18 cellular contexts compared by ENCODE assay signal in the genomic region with DNA sequence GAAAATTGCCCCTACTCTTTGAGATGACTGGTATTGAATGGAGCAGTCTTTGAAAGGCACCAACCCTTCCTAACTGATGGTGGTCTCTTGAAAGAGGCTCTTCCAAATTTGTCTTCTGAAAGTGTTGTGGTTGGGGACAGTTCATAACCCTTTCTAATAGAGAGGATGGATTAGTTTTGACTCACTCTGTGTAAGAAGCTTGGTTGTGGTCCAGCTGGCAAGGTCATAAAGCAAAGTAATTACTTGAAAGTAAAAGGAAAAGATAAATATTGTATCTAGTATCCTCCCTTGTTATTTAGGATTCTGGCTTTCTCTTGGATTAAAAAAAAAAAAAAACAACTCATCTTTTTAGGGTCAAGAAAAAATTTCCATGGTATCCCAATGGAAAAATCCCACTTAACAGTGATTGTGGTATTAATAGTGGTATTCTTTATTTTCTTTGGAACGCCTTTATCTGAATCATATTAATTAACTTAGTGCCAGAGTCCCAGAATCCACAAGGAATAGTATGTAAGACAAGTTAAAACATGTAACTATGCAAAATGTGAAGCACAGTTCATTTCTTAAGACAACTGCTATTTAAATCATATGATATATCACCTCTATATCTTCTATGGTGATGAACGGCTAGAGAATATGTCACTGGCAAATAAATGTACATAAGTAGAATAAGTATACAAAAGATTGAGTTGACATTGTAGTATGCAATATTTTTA.
A peak's percentile ranks its signal among the peaks of the same experiment; 100 is the strongest.
DNase-seq lines count a peak whose midpoint lies in the region; ATAC-seq, FAIRE-seq and TF ChIP-seq lines count a peak whose summit lies in the region.
"Had no signal": no experiment of that assay in that cellular context is flagged by ENCODE, and none has a peak within 500 bp of the region (broad histone marks: within the 10 kb centered on the region; RNA-seq: fewer than 3 reads in every experiment).

No MANE protein-coding gene starts in this region.

- no peak overlapping the region for H3K4me3 Mint-ChIP-seq in osteocyte (ENCODE audit: unreplicated experiment)
- H3K4me3 Mint-ChIP-seq: activated CD4-positive, alpha-beta memory T cell treated with anti-CD3 and anti-CD28 coated beads for 36 hours; dendritic cell treated with granulocyte-macrophage colony-stimulating factor and Interleukin-4, amounts not matched to agents 40 ng/mL and 50 ng/mL, for 4 days; naive thymus-derived CD4-positive, alpha-beta T cell had no signal

- no peak overlapping the region for H3K9ac ChIP-seq in kidney (ENCODE audit: low read length in 2 of 2)

- H3K4me1 Mint-ChIP-seq in osteocyte (ENCODE audit: unreplicated experiment) = peaks cover 20% of the 10 kb centered on the region
- H3K4me1 Mint-ChIP-seq: naive thymus-derived CD4-positive, alpha-beta T cell had no signal

- H3K27me3 ChIP-seq in RWPE2 (ENCODE audit: insufficient read depth, poor library complexity, severe bottlenecking) = peaks cover 3% of the 10 kb centered on the region

- H3K9me3 ChIP-seq in RWPE2 (ENCODE audit: severe bottlenecking) (no peaks in the 10 kb centered on the region), kidney (ENCODE audit: control insufficient read depth in 1 of 2, low read length in 2 of 2) (no peaks in the 10 kb centered on the region)

- H3K9me3 Mint-ChIP-seq in osteocyte (ENCODE audit: unreplicated experiment) = peaks cover 4% of the 10 kb centered on the region
- H3K9me3 Mint-ChIP-seq: activated CD4-positive, alpha-beta memory T cell treated with anti-CD3 and anti-CD28 coated beads for 36 hours; dendritic cell treated with granulocyte-macrophage colony-stimulating factor and Interleukin-4, amounts not matched to agents 40 ng/mL and 50 ng/mL, for 4 days had no signal

- intact Hi-C loops in kidney (cut with DNase I) = no loop called here

- ATAC-seq in RWPE2 (ENCODE audit: low read depth) = peak; percentile 35; the same call in 2 of the 3 replicates
- ATAC-seq in HG03520 (IDR thresholded peaks at IDR 0.05; ENCODE audit: unreplicated experiment) = no peak
- ATAC-seq in HG02759 (IDR thresholded peaks at IDR 0.05; ENCODE audit: unreplicated experiment) = no peak
- ATAC-seq: naive thymus-derived CD4-positive, alpha-beta T cell had no signal

- H3K27ac ChIP-seq in RWPE2 (ENCODE audit: poor library complexity, severe bottlenecking) (no peak overlapping the region), kidney (ENCODE audit: low read depth in 2 of 2, low read length in 2 of 2) (no peak overlapping the region)

- H3K4me3 ChIP-seq in RWPE2 (ENCODE audit: severe bottlenecking) (no peak overlapping the region), kidney (ENCODE audit: low read length in 2 of 2) (no peak overlapping the region)

- H3K27ac Mint-ChIP-seq in osteocyte (ENCODE audit: unreplicated experiment) = peak overlapping the region; percentile 57
- H3K27ac Mint-ChIP-seq: activated CD4-positive, alpha-beta memory T cell treated with anti-CD3 and anti-CD28 coated beads for 36 hours; dendritic cell treated with granulocyte-macrophage colony-stimulating factor and Interleukin-4, amounts not matched to agents 40 ng/mL and 50 ng/mL, for 4 days; naive thymus-derived CD4-positive, alpha-beta T cell had no signal

- TF ChIP-seq CTCF in RWPE2 (IDR thresholded peaks at IDR 0.05; ENCODE audit: poor library complexity, severe bottlenecking) = no peak
- TF ChIP-seq CTCF in osteocyte (IDR thresholded peaks at IDR 0.05) = no peak
- TF ChIP-seq CTCF in kidney (IDR thresholded peaks at IDR 0.05; ENCODE audit: borderline replicate concordance, extremely low read depth, insufficient read depth) = no peak

- H3K27me3 Mint-ChIP-seq in osteocyte (ENCODE audit: unreplicated experiment) = no peaks in the 10 kb centered on the region
- H3K27me3 Mint-ChIP-seq: activated CD4-positive, alpha-beta memory T cell treated with anti-CD3 and anti-CD28 coated beads for 36 hours; dendritic cell treated with granulocyte-macrophage colony-stimulating factor and Interleukin-4, amounts not matched to agents 40 ng/mL and 50 ng/mL, for 4 days had no signal

- H3K36me3 ChIP-seq in RWPE2 (ENCODE audit: low read depth) (no peaks in the 10 kb centered on the region), kidney (ENCODE audit: control insufficient read depth in 1 of 2, insufficient read depth in 2 of 2, low read length in 2 of 2) (no peaks in the 10 kb centered on the region)

- no peak for FAIRE-seq in kidney (lab: Jason Lieb, UNC)
- FAIRE-seq: TTC549 had no signal

- no peaks in the 10 kb centered on the region for H3K36me3 Mint-ChIP-seq in osteocyte (ENCODE audit: unreplicated experiment)
- H3K36me3 Mint-ChIP-seq: activated CD4-positive, alpha-beta memory T cell treated with anti-CD3 and anti-CD28 coated beads for 36 hours; naive thymus-derived CD4-positive, alpha-beta T cell had no signal

- no peaks in the 10 kb centered on the region for H3K4me1 ChIP-seq in RWPE2 (ENCODE audit: insufficient read depth, poor library complexity, severe bottlenecking)
- H3K4me1 ChIP-seq in kidney (ENCODE audit: control insufficient read depth in 1 of 2, insufficient read depth in 1 of 2, low read depth in 1 of 2, low read length in 2 of 2) = no peaks in the 10 kb centered on the region

- DNase-seq in GM03348 (ENCODE audit: low spot score) (peak; percentile 16), RWPE2 (ENCODE audit: low spot score) (no peak), fibroblast of gingiva (ENCODE audit: low read depth) (peak; percentile 52), osteocyte (ENCODE audit: extremely low spot score, unreplicated experiment) (no peak), SHP77 (lab: John Stamatoyannopoulos, UW) (no peak), kidney (no peak)
- DNase-seq: activated CD4-positive, alpha-beta memory T cell treated with anti-CD3 and anti-CD28 coated beads for 36 hours; DMS153; erythroblast; KG1; naive thymus-derived CD4-positive, alpha-beta T cell; NCI-H1436 treated with DMSO at 0.1 percent for 48 hours; OCI-M1; stimulated activated CD4-positive, alpha-beta T cell treated with anti-CD3 and anti-CD28 coated beads, Interleukin-15, amount 100 ng/mL, for 24 hours had no signal

Comparison
In these comparisons a context has a peak if more than half of its experiments do, and no peak if none do; other contexts are left out.
1. DNase-seq: peak in GM03348 (single experiment) and fibroblast of gingiva (single experiment); none in RWPE2 (single experiment), osteocyte (single experiment), SHP77 (0 of 2) and kidney (single experiment).